17 cellular contexts compared by ENCODE assay signal in the genomic region with DNA sequence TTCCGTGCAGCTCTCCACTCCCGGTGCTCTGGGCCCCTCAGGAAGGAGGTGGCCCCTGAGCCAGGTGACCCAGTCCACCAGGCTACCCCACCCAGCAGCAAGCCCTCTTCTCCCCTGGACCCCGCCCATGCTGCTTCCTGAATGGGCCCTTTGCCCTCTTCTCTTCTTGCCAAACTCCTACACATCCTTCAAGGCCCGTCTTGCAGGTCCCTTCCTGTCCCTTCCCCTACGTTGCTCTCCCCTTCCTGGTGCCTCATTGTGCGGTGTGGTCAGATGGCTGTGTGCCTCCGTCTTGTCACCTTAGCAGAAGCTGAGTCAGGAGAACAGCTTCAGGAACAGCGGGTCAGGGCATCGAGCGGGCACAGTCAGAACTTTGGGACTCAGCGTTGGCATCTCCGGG. TPM values are rescaled to one million over a fixed set of nuclear protein-coding genes. Genes with fewer than 3 reads are reported as not detected.
"Had no signal": no experiment of that assay in that cellular context is flagged by ENCODE, and none has a peak within 500 bp of the region (broad histone marks: within the 10 kb centered on the region; RNA-seq: fewer than 3 reads in every experiment).

No MANE protein-coding gene starts in this region.

- H3K4me3 Mint-ChIP-seq: activated naive CD4-positive, alpha-beta T cell treated with anti-CD3 and anti-CD28 coated beads, Interleukin-2, amount 10 ng/mL, durations not matched to agents 7 days and 5 days; activated T-helper 17 cell treated with anti-CD3 and anti-CD28 coated beads, Interleukin-2, amount 50 U/mL, for 72 hours; dendritic cell treated with granulocyte-macrophage colony-stimulating factor and Interleukin-4, amounts not matched to agents 40 ng/mL and 50 ng/mL, for 4 days; T-helper 2 cell treated with Interferon-gamma antibody and Interleukin-4, amounts not matched to agents 5 μg/mL and 100 μg/mL, for 36 hours had no signal

- H3K4me3 ChIP-seq: skin epidermis, uterus had no signal

- H3K9me3 ChIP-seq: neutrophil, uterus had no signal

- H3K4me1 Mint-ChIP-seq: activated naive CD4-positive, alpha-beta T cell treated with anti-CD3 and anti-CD28 coated beads, Interleukin-2, amount 10 ng/mL, durations not matched to agents 7 days and 5 days; activated T-helper 17 cell treated with anti-CD3 and anti-CD28 coated beads, Interleukin-2, amount 50 U/mL, for 72 hours had no signal

- H3K27ac Mint-ChIP-seq: activated naive CD4-positive, alpha-beta T cell treated with anti-CD3 and anti-CD28 coated beads, Interleukin-2, amount 10 ng/mL, durations not matched to agents 7 days and 5 days; activated T-helper 17 cell treated with anti-CD3 and anti-CD28 coated beads, Interleukin-2, amount 50 U/mL, for 72 hours; dendritic cell treated with granulocyte-macrophage colony-stimulating factor and Interleukin-4, amounts not matched to agents 40 ng/mL and 50 ng/mL, for 4 days; T-helper 2 cell treated with Interferon-gamma antibody and Interleukin-4, amounts not matched to agents 5 μg/mL and 100 μg/mL, for 36 hours had no signal

- H3K27me3 ChIP-seq: uterus had no signal

- DNase-seq: activated CD4-positive, alpha-beta T cell treated with anti-CD3 and anti-CD28 coated beads for 4 hours; activated naive CD4-positive, alpha-beta T cell treated with anti-CD3 and anti-CD28 coated beads, Interleukin-2, amount 10 ng/mL, durations not matched to agents 7 days and 5 days; amniotic stem cell; hypothalamus; kidney glomerular epithelial cell; uterus; WERI-Rb-1 had no signal

- H3K27ac ChIP-seq: neutrophil, skin epidermis, uterus, WERI-Rb-1 had no signal

- H3K36me3 Mint-ChIP-seq: activated naive CD4-positive, alpha-beta T cell treated with anti-CD3 and anti-CD28 coated beads, Interleukin-2, amount 10 ng/mL, durations not matched to agents 7 days and 5 days; brain had no signal

- H3K36me3 ChIP-seq: neutrophil, uterus, WERI-Rb-1 had no signal

- H3K9me3 Mint-ChIP-seq: activated naive CD4-positive, alpha-beta T cell treated with anti-CD3 and anti-CD28 coated beads, Interleukin-2, amount 10 ng/mL, durations not matched to agents 7 days and 5 days; activated T-helper 17 cell treated with anti-CD3 and anti-CD28 coated beads, Interleukin-2, amount 50 U/mL, for 72 hours; dendritic cell treated with granulocyte-macrophage colony-stimulating factor and Interleukin-4, amounts not matched to agents 40 ng/mL and 50 ng/mL, for 4 days; T-helper 2 cell treated with Interferon-gamma antibody and Interleukin-4, amounts not matched to agents 5 μg/mL and 100 μg/mL, for 36 hours had no signal

RNA-seq across cellular contexts. Expression of gene GATA5, which starts 3.4 kb away (rescaled TPM):
- total RNA-seq: activated T-helper 17 cell treated with anti-CD3 and anti-CD28 coated beads, Interleukin-2, amount 50 U/mL, for 72 hours; epithelial cell of proximal tubule; glomerular endothelial cell; myocyte had no signal

RNA-seq across cellular contexts. Expression of gene RBBP8NL, which starts 51.9 kb away (rescaled TPM):
- total RNA-seq: activated T-helper 17 cell treated with anti-CD3 and anti-CD28 coated beads, Interleukin-2, amount 50 U/mL, for 72 hours; glomerular endothelial cell; mesenteric fat pad had no signal
